In the genomic region with DNA sequence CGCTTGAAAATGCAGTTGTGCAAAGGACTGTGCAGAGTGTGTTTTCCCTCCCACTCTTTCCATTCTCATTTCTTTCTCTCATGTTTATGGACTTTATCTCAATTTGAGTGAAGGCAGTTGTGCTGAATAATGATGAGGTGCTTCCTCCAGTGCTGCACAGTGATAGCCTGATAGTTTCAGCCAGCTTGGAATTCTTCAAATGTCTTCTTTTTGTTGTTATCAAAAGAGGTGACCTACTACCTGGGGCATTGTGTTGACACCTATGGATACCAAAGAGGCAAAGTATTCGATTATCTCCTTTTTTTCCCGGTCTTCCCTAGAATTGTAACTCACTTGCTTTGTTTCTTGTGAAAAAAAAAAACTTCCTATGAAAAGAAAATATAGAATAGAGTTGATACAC, we compare ENCODE assay signal across 28 cellular contexts.
"Had no signal": no experiment of that assay in that cellular context is flagged by ENCODE, and none has a peak within 500 bp of the region (broad histone marks: within the 10 kb centered on the region; RNA-seq: fewer than 3 reads in every experiment).

No MANE protein-coding gene starts in this region.

- H3K4me1 ChIP-seq: pancreas, prostate gland, stomach, suprapubic skin, tibial artery, upper lobe of right lung had no signal

- ATAC-seq: left cardiac atrium; left lobe of liver; mucosa of descending colon; naive thymus-derived CD8-positive, alpha-beta T cell; pancreas; right cardiac atrium; sciatic nerve; stimulated activated naive B cell treated with anti-CD40 and anti-IgM and Interleukin-4, amounts not matched to agents 10 μg/mL and 1 μg/mL and 100 μg/mL, for 72 hours; stimulated activated naive CD8-positive, alpha-beta T cell treated with anti-CD3 and anti-CD28 coated beads, Interleukin-15, Interleukin-2, amounts not matched to agents 100 U/mL and 50 U/mL, for 24 hours; upper lobe of right lung had no signal

- H3K4me3 ChIP-seq: heart right ventricle, hepatocyte, lung, mucosa of descending colon, pancreas, prostate gland, skin epidermis, stomach, suprapubic skin, thoracic aorta, tibial artery, upper lobe of right lung had no signal

- H3K9me3 ChIP-seq: heart right ventricle, mucosa of descending colon, pancreas, prostate gland, stomach, suprapubic skin, thoracic aorta, tibial artery, upper lobe of right lung had no signal

- H3K27me3 ChIP-seq: heart right ventricle, hepatocyte, pancreas, stomach, suprapubic skin, tibial artery, upper lobe of right lung had no signal

- DNase-seq: heart right ventricle; kidney glomerular epithelial cell; left cardiac atrium; midbrain; mucosa of descending colon; naive thymus-derived CD8-positive, alpha-beta T cell; nucleus accumbens; pancreas; posterior cingulate gyrus; retina; right cardiac atrium; stimulated activated CD4-positive, alpha-beta T cell treated with anti-CD3 and anti-CD28 coated beads, Interleukin-12 subunit alpha, Interleukin-12 subunit beta, amount 100 ng/mL, for 4 hours; stimulated activated CD4-positive, alpha-beta T cell treated with anti-CD3 and anti-CD28 coated beads, Interleukin-15, amount 100 ng/mL, for 24 hours; stimulated activated CD4-positive, alpha-beta T cell treated with anti-CD3 and anti-CD28 coated beads, Interleukin-2, amount 100 ng/mL, for 24 hours; stimulated activated CD4-positive, alpha-beta T cell treated with anti-CD3 and anti-CD28 coated beads, Interleukin-4, amount 100 ng/mL, for 1 hour; stimulated activated naive B cell treated with anti-CD40 and anti-IgM and Interleukin-4, amounts not matched to agents 10 μg/mL and 1 μg/mL and 100 μg/mL, for 72 hours; stimulated activated naive CD8-positive, alpha-beta T cell treated with anti-CD3 and anti-CD28 coated beads, Interleukin-15, Interleukin-2, amounts not matched to agents 100 U/mL and 50 U/mL, for 24 hours; stomach; tibial artery; upper lobe of right lung had no signal

- H3K27ac ChIP-seq: hepatocyte, pancreas, prostate gland, skin epidermis, stomach, suprapubic skin, thoracic aorta, tibial artery, upper lobe of right lung had no signal

- H3K36me3 ChIP-seq: heart right ventricle, prostate gland, stomach, suprapubic skin, thoracic aorta, tibial artery, upper lobe of right lung had no signal
